ENCODE assay signal across 1 cellular context in genomic region chr7:138350701-138351357, GRCh38.
A peak's percentile ranks its signal among the peaks of the same experiment; 100 is the strongest.
TF ChIP-seq lines count a peak whose summit lies in the region.

No MANE protein-coding gene starts in this region.

TF ChIP-seq in K562, 482 proteins besides CTCF, POLR2A, EP300 and RAD21 (continued from another document and continues in another):
- TF ChIP-seq ZNF512 (tag; IDR thresholded peaks at IDR 0.05) (no peak), ZNF584 (CRISPR knock-in tag; IDR thresholded peaks at IDR 0.05; ENCODE audit: low read depth) (peak; percentile 88), HNRNPLL (IDR thresholded peaks at IDR 0.05; ENCODE audit: low read depth, low read length, poor library complexity, severe bottlenecking) (no peak), ZNF311 (CRISPR knock-in tag; IDR thresholded peaks at IDR 0.05) (no peak), DEAF1 (CRISPR knock-in tag; IDR thresholded peaks at IDR 0.05) (peak; percentile 50; the same call in 1 of the 2 replicates), TCF7L2 (IDR thresholded peaks at IDR 0.05; ENCODE audit: low read depth, low read length) (no peak), EHMT2 (IDR thresholded peaks at IDR 0.05) (peak; percentile 88), MTA3 (IDR thresholded peaks at IDR 0.05; ENCODE audit: borderline replicate concordance) (peak; percentile 72), ZNF445 (CRISPR knock-in tag; IDR thresholded peaks at IDR 0.05; ENCODE audit: low read depth) (peak; percentile 89), ZNF318 (IDR thresholded peaks at IDR 0.05; ENCODE audit: borderline replicate concordance in 1 of 2, low read depth in 1 of 2) (peak in 1 of 2 experiments; percentile 94; a peak in 2 of 4 replicates), NFXL1 (CRISPR knock-in tag; IDR thresholded peaks at IDR 0.05) (no peak), PRPF4 (IDR thresholded peaks at IDR 0.05; ENCODE audit: insufficient read depth, low read depth, low read length, poor library complexity, severe bottlenecking) (no peak), ZBTB26 (CRISPR knock-in tag; IDR thresholded peaks at IDR 0.05) (no peak; the same call in 1 of the 2 replicates), PHF20 (IDR thresholded peaks at IDR 0.05; ENCODE audit: partially characterized antibody) (no peak), ZNF551 (CRISPR knock-in tag; IDR thresholded peaks at IDR 0.05) (no peak), SMAD1 (IDR thresholded peaks at IDR 0.05; ENCODE audit: low read depth, low read length, partially characterized antibody) (no peak), ZNF395 (CRISPR knock-in tag; IDR thresholded peaks at IDR 0.05) (no peak), ZNF778 (CRISPR knock-in tag; IDR thresholded peaks at IDR 0.05) (no peak), ZNF57 (CRISPR knock-in tag; IDR thresholded peaks at IDR 0.05) (no peak), BRF2 (IDR thresholded peaks at IDR 0.05; ENCODE audit: borderline replicate concordance, insufficient read depth, insufficient read length) (no peak), PURB (CRISPR knock-in tag; IDR thresholded peaks at IDR 0.05; ENCODE audit: low read depth) (no peak), HOXB6 (CRISPR knock-in tag; IDR thresholded peaks at IDR 0.05; ENCODE audit: borderline replicate concordance) (no peak), ARID3A (IDR thresholded peaks at IDR 0.05; ENCODE audit: borderline replicate concordance, low read depth, low read length) (no peak), ZBTB11 (CRISPR knock-in tag; IDR thresholded peaks at IDR 0.05) (no peak; a peak in 1 of 6 replicates), SIN3B (IDR thresholded peaks at IDR 0.05; ENCODE audit: low read depth) (no peak), SNRNP70 (optimal IDR thresholded peaks at IDR 0.05; ENCODE audit: low read depth, low read length) (no peak), IRF9 (tag; IDR thresholded peaks at IDR 0.05) (peak; percentile 54; the same call in 1 of the 2 replicates), RCOR1 (IDR thresholded peaks at IDR 0.05; ENCODE audit: borderline replicate concordance in 1 of 2, low read depth in 2 of 2, low read length in 2 of 2) (no peak), MAFG (tag; conservative IDR thresholded peaks at IDR 0.05) (peak; percentile 99), KAT2B (IDR thresholded peaks at IDR 0.05; ENCODE audit: low read depth, low read length) (no peak)
